ENCODE assay signal across 9 cellular contexts in the genomic region with DNA sequence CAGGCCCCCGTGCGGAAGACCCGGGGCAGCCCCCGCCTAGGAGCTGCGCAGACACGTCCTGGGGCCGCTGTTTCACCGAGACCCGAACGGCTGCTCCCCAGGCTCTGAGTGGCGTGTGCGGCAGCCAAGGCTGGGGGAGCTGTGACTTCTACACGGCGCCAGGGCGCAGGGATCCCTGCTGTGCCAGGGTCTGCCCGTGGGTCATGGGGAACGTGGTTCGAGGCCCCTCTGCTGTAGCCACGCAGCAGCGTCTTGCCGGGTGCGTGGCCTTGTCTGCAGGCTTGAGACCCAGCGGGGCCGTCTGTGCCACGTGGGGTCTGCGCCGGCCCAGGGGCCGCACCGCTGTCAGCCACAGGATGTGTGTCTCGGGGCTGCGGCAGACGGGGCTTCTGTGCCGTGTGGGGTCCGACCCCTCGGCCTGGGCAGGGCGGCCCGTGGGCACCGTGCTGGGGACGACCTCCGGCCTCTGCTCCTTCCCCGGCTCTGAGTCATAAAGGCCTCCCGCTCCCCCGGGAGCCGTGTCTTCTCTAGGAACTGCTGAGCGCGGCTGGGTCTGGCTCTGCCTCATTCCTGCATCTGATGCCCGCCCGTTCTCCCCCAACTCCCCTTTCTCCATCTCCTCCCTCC. TPM values are rescaled to one million over a fixed set of nuclear protein-coding genes. Genes with fewer than 3 reads are reported as not detected.
A peak's percentile ranks its signal among the peaks of the same experiment; 100 is the strongest.
DNase-seq lines count a peak whose midpoint lies in the region; ATAC-seq and TF ChIP-seq lines count a peak whose summit lies in the region.
"Had no signal": no experiment of that assay in that cellular context is flagged by ENCODE, and none has a peak within 500 bp of the region (broad histone marks: within the 10 kb centered on the region; RNA-seq: fewer than 3 reads in every experiment).

No MANE protein-coding gene starts in this region.

- H3K27ac ChIP-seq in PC-3 (ENCODE audit: low read length) (no peak overlapping the region), parathyroid adenoma (no peak overlapping the region)
- H3K27ac ChIP-seq: neutrophil had no signal

- H3K4me1 ChIP-seq in PC-3 (ENCODE audit: insufficient read depth, low read length): no peaks in the 10 kb centered on the region
- no peaks in the 10 kb centered on the region for H3K4me1 ChIP-seq in parathyroid adenoma

- no peaks in the 10 kb centered on the region for H3K79me2 ChIP-seq in PC-3 (ENCODE audit: low read length)
- H3K79me2 ChIP-seq in parathyroid adenoma: no peaks in the 10 kb centered on the region

- H3K9me3 ChIP-seq in PC-3 (ENCODE audit: low read length) (no peaks in the 10 kb centered on the region), parathyroid adenoma (ENCODE audit: control insufficient read depth, low read length) (no peaks in the 10 kb centered on the region)
- H3K9me3 ChIP-seq: neutrophil had no signal

- peak; percentile 64 for DNase-seq in EH (ENCODE audit: low read depth)
- peak; percentile 16 for DNase-seq in PC-3
- peak; percentile 27 for DNase-seq in fibroblast of peridontal ligament (ENCODE audit: extremely low read depth)
- no peak for DNase-seq in HEK293T (ENCODE audit: extremely low spot score)
- DNase-seq in DMS153 (lab: John Stamatoyannopoulos, UW): no peak
- DNase-seq in GDM1 (lab: John Stamatoyannopoulos, UW): no peak

- H3K4me3 ChIP-seq in PC-3 (ENCODE audit: low read length) (no peak overlapping the region), parathyroid adenoma (ENCODE audit: low read depth, low read length) (peak overlapping the region; percentile 9)

- no peaks in the 10 kb centered on the region for H3K9me2 ChIP-seq in PC-3 (replicated peaks; ENCODE audit: low read length)

- no peaks in the 10 kb centered on the region for H3K36me3 ChIP-seq in PC-3 (ENCODE audit: low read depth, low read length)
- no peaks in the 10 kb centered on the region for H3K36me3 ChIP-seq in parathyroid adenoma (ENCODE audit: control insufficient read depth, insufficient read depth, low read length)

- BruUV-seq in PC-3 (replicated peaks; lab: Mats Ljungman, UMichigan): no TSS peak

- no peak for TF ChIP-seq CTCF in PC-3 (conservative IDR thresholded peaks at IDR 0.05; ENCODE audit: low read depth, low read length)
- TF ChIP-seq CTCF in parathyroid adenoma (IDR thresholded peaks at IDR 0.05): no peak

- ATAC-seq in PC-3 (peak; percentile 72), HG02642 (IDR thresholded peaks at IDR 0.05; ENCODE audit: poor library complexity, unreplicated experiment) (no peak)

- H2AFZ ChIP-seq in PC-3 (ENCODE audit: low read length) (no peak overlapping the region), parathyroid adenoma (peak overlapping the region; percentile 33)

- no peaks in the 10 kb centered on the region for H4K20me1 ChIP-seq in PC-3 (ENCODE audit: low read length)

- H3K27me3 ChIP-seq in PC-3 (ENCODE audit: low read length): no peaks in the 10 kb centered on the region
- no peaks in the 10 kb centered on the region for H3K27me3 ChIP-seq in parathyroid adenoma (ENCODE audit: control insufficient read depth, insufficient read depth, low read length)

- CTCF ChIA-PET in PC-3 (lab: Charles Lee) (no interaction called here), HEK293T (lab: Yijun Ruan, JAX) (no interaction called here)

- POLR2A ChIA-PET in PC-3 (lab: Charles Lee; ENCODE audit: unreplicated experiment) (no interaction called here), HEK293T (lab: Yijun Ruan, JAX) (no interaction called here)

- H3F3A ChIP-seq in PC-3 (ENCODE audit: low read length, unreplicated experiment): no peaks in the 10 kb centered on the region

- intact Hi-C loops in PC-3 (cut with micrococcal nuclease): no loop called here

- H3K9ac ChIP-seq in PC-3 (ENCODE audit: low read length): no peak overlapping the region
- no peak overlapping the region for H3K9ac ChIP-seq in parathyroid adenoma

- H3K4me2 ChIP-seq in PC-3 (ENCODE audit: low read length) (no peak overlapping the region), parathyroid adenoma (ENCODE audit: low read length) (peak overlapping the region; percentile 47)

TF ChIP-seq in HEK293T, 16 proteins besides CTCF, POLR2A, EP300 and RAD21:
- TF ChIP-seq, protein P1, sequence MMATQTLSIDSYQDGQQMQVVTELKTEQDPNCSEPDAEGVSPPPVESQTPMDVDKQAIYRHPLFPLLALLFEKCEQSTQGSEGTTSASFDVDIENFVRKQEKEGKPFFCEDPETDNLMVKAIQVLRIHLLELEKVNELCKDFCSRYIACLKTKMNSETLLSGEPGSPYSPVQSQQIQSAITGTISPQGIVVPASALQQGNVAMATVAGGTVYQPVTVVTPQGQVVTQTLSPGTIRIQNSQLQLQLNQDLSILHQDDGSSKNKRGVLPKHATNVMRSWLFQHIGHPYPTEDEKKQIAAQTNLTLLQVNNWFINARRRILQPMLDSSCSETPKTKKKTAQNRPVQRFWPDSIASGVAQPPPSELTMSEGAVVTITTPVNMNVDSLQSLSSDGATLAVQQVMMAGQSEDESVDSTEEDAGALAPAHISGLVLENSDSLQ (IDR thresholded peaks at IDR 0.05): no peak
- TF ChIP-seq TARDBP (IDR thresholded peaks at IDR 0.05): no peak
- TF ChIP-seq SP1 (IDR thresholded peaks at IDR 0.05): no peak
- no peak for TF ChIP-seq ZNF384 (IDR thresholded peaks at IDR 0.05)
- no peak for TF ChIP-seq ELF4 (IDR thresholded peaks at IDR 0.05)
- TF ChIP-seq LEF1 (IDR thresholded peaks at IDR 0.05; ENCODE audit: borderline replicate concordance): no peak
- TF ChIP-seq ARNT (IDR thresholded peaks at IDR 0.05): no peak
- TF ChIP-seq BHLHE40 (IDR thresholded peaks at IDR 0.05; ENCODE audit: borderline replicate concordance): no peak
- no peak for TF ChIP-seq FOXA1 (IDR thresholded peaks at IDR 0.05)
- no peak for TF ChIP-seq FOXM1 (IDR thresholded peaks at IDR 0.05; ENCODE audit: borderline replicate concordance)
- TF ChIP-seq L3MBTL2 (conservative IDR thresholded peaks at IDR 0.05): no peak
- TF ChIP-seq FOXK2 (IDR thresholded peaks at IDR 0.05): no peak
- TF ChIP-seq SUZ12 (IDR thresholded peaks at IDR 0.05): no peak
- no peak for TF ChIP-seq NFRKB (IDR thresholded peaks at IDR 0.05)
- TF ChIP-seq HDGF (IDR thresholded peaks at IDR 0.05; ENCODE audit: borderline replicate concordance): no peak
- no peak for TF ChIP-seq CTBP1 (IDR thresholded peaks at IDR 0.05; ENCODE audit: borderline replicate concordance)

RNA-seq across cellular contexts. Expression of a gene that starts 12.7 kb away (rescaled TPM):
- 38.8 and 49.0 TPM in 2 replicates for total RNA-seq in PC-3 (2014; rRNA removed)

RNA-seq across cellular contexts. Expression of a gene that starts 50.1 kb away (rescaled TPM):
- total RNA-seq in PC-3 (2014; rRNA removed): 25.7 and 31.2 TPM in 2 replicates

RNA-seq across cellular contexts. Expression of a gene that starts 55.4 kb away (rescaled TPM):
- total RNA-seq in PC-3 (2014; rRNA removed): 35.2 and 35.4 TPM in 2 replicates

Comparison
In these comparisons a context has a peak if more than half of its experiments do, and no peak if none do; other contexts are left out.
1. DNase-seq: peak in EH (single experiment), PC-3 (single experiment) and fibroblast of peridontal ligament (single experiment); none in HEK293T (single experiment), DMS153 (single experiment) and GDM1 (single experiment).